29 cellular contexts compared by ENCODE assay signal in the genomic region with DNA sequence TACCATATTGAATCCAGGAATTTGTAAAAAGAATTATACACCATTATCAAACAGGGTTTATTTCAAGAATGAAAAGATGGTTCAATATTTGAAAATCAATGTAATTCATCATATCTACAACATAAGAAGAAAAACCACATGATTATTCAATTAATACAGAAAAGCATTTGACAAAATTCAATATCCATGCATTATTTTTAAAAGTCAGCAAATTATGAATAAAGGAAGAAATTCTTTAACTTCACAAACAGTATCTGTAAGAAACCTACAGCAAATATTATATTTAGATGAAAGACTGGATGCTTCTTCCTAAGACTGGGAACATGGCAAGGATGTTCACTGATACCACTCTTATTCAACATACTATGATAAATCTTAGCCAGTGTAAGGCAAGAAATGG. TPM values are rescaled to one million over a fixed set of nuclear protein-coding genes. Genes with fewer than 3 reads are reported as not detected.
DNase-seq lines count a peak whose midpoint lies in the region; ATAC-seq, FAIRE-seq and TF ChIP-seq lines count a peak whose summit lies in the region.
"Had no signal": no experiment of that assay in that cellular context is flagged by ENCODE, and none has a peak within 500 bp of the region (broad histone marks: within the 10 kb centered on the region; RNA-seq: fewer than 3 reads in every experiment).

No MANE protein-coding gene starts in this region.

- H3K4me2 ChIP-seq in A549 = no peak overlapping the region
- no peak overlapping the region for H3K4me2 ChIP-seq in K562 (ENCODE audit: insufficient read depth, low read length)
- H3K4me2 ChIP-seq: BLaER1 had no signal

- in situ Hi-C loops in K562 (cut with MboI) = no loop called here

- H3K9me3 ChIP-seq in A549 (no peaks in the 10 kb centered on the region), K562 (replicated peaks; ENCODE audit: control insufficient read depth, insufficient read depth, low read depth, low read length) (no peaks in the 10 kb centered on the region), esophagus muscularis mucosa (no peaks in the 10 kb centered on the region)
- H3K9me3 ChIP-seq: BE2C, BLaER1 had no signal

- no peak for TF ChIP-seq POLR2A in A549 (IDR thresholded peaks at IDR 0.05; ENCODE audit: low read length)
- no peak for TF ChIP-seq POLR2A in K562 (conservative IDR thresholded peaks at IDR 0.05)
- TF ChIP-seq POLR2A in esophagus muscularis mucosa (IDR thresholded peaks at IDR 0.05; ENCODE audit: low read depth) = no peak

- peak; percentile 21 for FAIRE-seq in A204.1 (lab: Jason Lieb, UNC)
- FAIRE-seq in A549 (lab: Jason Lieb, UNC) = no peak
- no peak for FAIRE-seq in K562 (lab: Jason Lieb, UNC)
- FAIRE-seq: GM12891, GM19239 had no signal

- H3K36me3 ChIP-seq in K562 (ENCODE audit: control insufficient read depth, insufficient read depth, low read length) = no peaks in the 10 kb centered on the region
- no peaks in the 10 kb centered on the region for H3K36me3 ChIP-seq in esophagus muscularis mucosa
- H3K36me3 ChIP-seq: BE2C, BLaER1 had no signal

- no peaks in the 10 kb centered on the region for H3K27me3 ChIP-seq in K562 (ENCODE audit: control insufficient read depth in 2 of 2, insufficient read depth in 2 of 2, low read length in 2 of 2)
- H3K27me3 ChIP-seq in esophagus muscularis mucosa = peaks cover 0 to 5% (median 0%) of the 10 kb centered on the region in 4 donors
- H3K27me3 ChIP-seq: BE2C, BLaER1 had no signal

- TF ChIP-seq CTCF in A549 (IDR thresholded peaks at IDR 0.05) (no peak), K562 (IDR thresholded peaks at IDR 0.05 in 2 of 3, conservative IDR thresholded peaks at IDR 0.05 in 1 of 3; ENCODE audit: insufficient read depth in 2 of 3, low read depth in 1 of 3, low read length in 3 of 3) (no peak), esophagus muscularis mucosa (IDR thresholded peaks at IDR 0.05) (no peak)

- H3K27ac ChIP-seq in A549 = no peak overlapping the region
- H3K27ac ChIP-seq in K562 (ENCODE audit: extremely low read depth, low read depth, low read length) = no peak overlapping the region
- no peak overlapping the region for H3K27ac ChIP-seq in esophagus muscularis mucosa (replicated peaks in 1 of 4)
- H3K27ac ChIP-seq: BLaER1 had no signal

- no TSS peak for BruUV-seq in K562 (replicated peaks; lab: Mats Ljungman, UMichigan)

- no peak for DNase-seq in A549 (ENCODE audit: low read depth in 1 of 2, low spot score in 1 of 2)
- DNase-seq in K562 (ENCODE audit: extremely low read depth in 1 of 4, low spot score in 3 of 4) = no peak
- DNase-seq in HuH-7 (ENCODE audit: low spot score) = no peak
- DNase-seq in esophagus muscularis mucosa (ENCODE audit: extremely low spot score) = no peak
- DNase-seq: 8988T; ACHN; BE2C; C1 segment of cervical spinal cord; CD4-positive, alpha-beta memory T cell; CD4-positive, CD25-positive, alpha-beta regulatory T cell; CD8-positive, alpha-beta memory T cell; COR-L47; DMS 273 treated with DMSO at 0.1 percent for 48 hours; DMS153; DMS53; DMS79; DND-41; EL; GF-D8 had no signal

- H3K79me2 ChIP-seq in K562 (ENCODE audit: control insufficient read depth, insufficient read depth, low read length) = no peaks in the 10 kb centered on the region

- no peaks in the 10 kb centered on the region for H3K9me1 ChIP-seq in K562 (ENCODE audit: control insufficient read depth, insufficient read depth, low read length)

- no peak overlapping the region for H3K4me3 ChIP-seq in A549
- no peak overlapping the region for H3K4me3 ChIP-seq in K562
- no peak overlapping the region for H3K4me3 ChIP-seq in esophagus muscularis mucosa
- H3K4me3 ChIP-seq: BLaER1 had no signal

- ATAC-seq in A549 (no peak), K562 (no peak), HG03025 (IDR thresholded peaks at IDR 0.05; ENCODE audit: low FRiP score, unreplicated experiment) (no peak)

- H3K4me1 ChIP-seq in A549 = no peaks in the 10 kb centered on the region
- H3K4me1 ChIP-seq in K562 (replicated peaks in 1 of 2; ENCODE audit: control insufficient read depth in 2 of 2, insufficient read depth in 2 of 2, low read length in 2 of 2) = no peaks in the 10 kb centered on the region
- no peaks in the 10 kb centered on the region for H3K4me1 ChIP-seq in esophagus muscularis mucosa
- H3K4me1 ChIP-seq: BE2C, BLaER1 had no signal

- CTCF ChIA-PET in A549 (lab: Yijun Ruan, JAX) (no interaction called here), K562 (lab: Yijun Ruan, JAX; ENCODE audit: low intra/inter-chr PET ratio) (no interaction called here)

- POLR2A ChIA-PET in A549 (lab: Yijun Ruan, JAX) = no interaction called here
- POLR2A ChIA-PET in K562 (lab: Yijun Ruan, JAX) = no interaction called here

- TF ChIP-seq EP300 in A549 (IDR thresholded peaks at IDR 0.05) (no peak), K562 (IDR thresholded peaks at IDR 0.05; ENCODE audit: low read length) (no peak), esophagus muscularis mucosa (IDR thresholded peaks at IDR 0.05) (no peak)

- no peak for TF ChIP-seq RAD21 in A549 (conservative IDR thresholded peaks at IDR 0.05 in 1 of 2, IDR thresholded peaks at IDR 0.05 in 1 of 2)
- no peak for TF ChIP-seq RAD21 in K562 (CRISPR knock-in tag; conservative IDR thresholded peaks at IDR 0.05 in 1 of 2, IDR thresholded peaks at IDR 0.05 in 1 of 2)

- intact Hi-C loops in K562 (cut with micrococcal nuclease) = no loop called here
- intact Hi-C loops in esophagus muscularis mucosa (cut with DNase I) = no loop called here

- no peak overlapping the region for H3K9ac ChIP-seq in K562 (ENCODE audit: insufficient read depth in 1 of 2, low read depth in 2 of 2, low read length in 2 of 2)
- H3K9ac ChIP-seq: BLaER1 had no signal

- no peaks in the 10 kb centered on the region for H4K20me1 ChIP-seq in K562 (replicated peaks; ENCODE audit: control insufficient read depth, insufficient read depth, low read length)
- H4K20me1 ChIP-seq: BLaER1 had no signal

- H2AFZ ChIP-seq in K562 (ENCODE audit: low read depth, low read length) = no peak overlapping the region

TF ChIP-seq in A549, 52 proteins besides CTCF, POLR2A, EP300 and RAD21:
- TF ChIP-seq BHLHE40 (IDR thresholded peaks at IDR 0.05; ENCODE audit: low read depth, low read length) (no peak), MAFK (IDR thresholded peaks at IDR 0.05; ENCODE audit: partially characterized antibody) (peak; percentile 17)

TF ChIP-seq in K562, 482 proteins besides CTCF, POLR2A, EP300 and RAD21:
- peak; percentile 84 for TF ChIP-seq ZNF316 (IDR thresholded peaks at IDR 0.05)
- TF ChIP-seq U2AF1 (optimal IDR thresholded peaks at IDR 0.05; ENCODE audit: low read depth, low read length) = no peak
- peak; percentile 73 for TF ChIP-seq C11orf30 (IDR thresholded peaks at IDR 0.05; ENCODE audit: low read depth)

RNA-seq across cellular contexts. Expression of gene TCAIM, which starts 41.3 kb away (rescaled TPM):
- polyA plus RNA-seq in A549 (2011; rRNA removed) (19.2 TPM in 2 replicates), A549 (2017; fragmentation: RNase III; extraction: RNeasy Plus Mini Kit Qiagen cat#74134 plus additional on column Dnase treatment) (10.2 to 12.1 TPM (median 10.8 TPM) in 3 replicates), K562 (2011; rRNA removed) (42.5 and 53.3 TPM in 2 replicates), K562 (2014; fragmentation: Illumina TruSeq; extraction: Trizol) (32.3 and 36.9 TPM in 2 replicates), K562 (2014; fragmentation: Nextera tagmentation; extraction: Ambion mirVana) (10 to 100 TPM; 41.5 to 44.9 TPM), K562 (2014; rRNA removed) (27.6 and 29.5 TPM in 2 replicates)
- 4.4 and 5.1 TPM in 2 replicates for polyA plus RNA-seq in A549 (2012; cell fraction: cytosol; rRNA removed)
- polyA plus RNA-seq in A549 (2012; cell fraction: nucleus; rRNA removed) = 1.2 and 2.1 TPM in 2 replicates
- polyA minus RNA-seq in A549 (2011; rRNA and poly(A)+ RNA removed) = 6.1 and 7.4 TPM in 2 replicates
- total RNA-seq in K562 (2011; cell fraction: chromatin; rRNA removed; ENCODE audit: low replicate concordance) = 22.4 and 50.3 TPM in 2 replicates
- total RNA-seq in K562 (2011; cell fraction: nucleolus; rRNA removed) = 13.2 and 13.8 TPM in 2 replicates
- 32.0 and 70.5 TPM in 2 replicates for total RNA-seq in K562 (2011; cell fraction: nucleoplasm; rRNA removed)
- total RNA-seq in K562 (2014; rRNA removed) (18.6 and 19.7 TPM in 2 replicates), K562 (2014; rRNA removed; fragmentation: Illumina TruSeq; extraction: Trizol) (36.7 and 43.5 TPM in 2 replicates), K562 (2015; rRNA removed; fragmentation: Illumina TruSeq; extraction: Trizol) (37.7 and 43.4 TPM in 2 replicates), K562 (2021) (23.0 and 25.2 TPM in 2 replicates), esophagus muscularis mucosa (10 to 100 TPM; 32.0 to 46.4 (median 36.5) TPM)
- 16.1 and 27.9 TPM in 2 replicates for polyA plus RNA-seq in K562 (2011; cell fraction: cytosol; rRNA removed)
- 13.7 and 14.4 TPM in 2 replicates for polyA plus RNA-seq in K562 (2011; cell fraction: nucleus; rRNA removed)
- polyA plus RNA-seq in K562 (2012) = 29.7 and 43.6 TPM in 2 replicates
- polyA minus RNA-seq in K562 (2011; rRNA and poly(A)+ RNA removed) = 38.9 and 41.3 TPM in 2 replicates
- polyA minus RNA-seq in K562 (2011; cell fraction: cytosol; rRNA and poly(A)+ RNA removed) = 14.1 and 21.8 TPM in 2 replicates
- polyA minus RNA-seq in K562 (2011; cell fraction: nucleus; rRNA and poly(A)+ RNA removed) = 19.5 and 36.3 TPM in 2 replicates

RNA-seq across cellular contexts. Expression of gene TOPAZ1, which starts 55.6 kb away (rescaled TPM):
- polyA plus RNA-seq in A549 (2011; rRNA removed) (not detected in 2 replicates), A549 (2017; fragmentation: RNase III; extraction: RNeasy Plus Mini Kit Qiagen cat#74134 plus additional on column Dnase treatment) (not detected in 3 replicates), K562 (2011; rRNA removed) (not detected in 2 replicates), K562 (2014; fragmentation: Illumina TruSeq; extraction: Trizol) (not detected in 2 replicates), K562 (2014; fragmentation: Nextera tagmentation; extraction: Ambion mirVana) (under 1 TPM in 1 of 2 experiments, not detected in 1; 0.01 TPM), K562 (2014; rRNA removed) (not detected in 2 replicates)
- polyA plus RNA-seq in A549 (2012; cell fraction: cytosol; rRNA removed) = not detected in 2 replicates
- not detected in 2 replicates for polyA plus RNA-seq in A549 (2012; cell fraction: nucleus; rRNA removed)
- not detected in 2 replicates for polyA minus RNA-seq in A549 (2011; rRNA and poly(A)+ RNA removed)
- total RNA-seq in K562 (2011; cell fraction: chromatin; rRNA removed; ENCODE audit: low replicate concordance) = not detected in 2 replicates
- not detected in 2 replicates for total RNA-seq in K562 (2011; cell fraction: nucleolus; rRNA removed)
- not detected in 2 replicates for total RNA-seq in K562 (2011; cell fraction: nucleoplasm; rRNA removed)
- total RNA-seq in K562 (2014; rRNA removed) (not detected in 2 replicates), K562 (2014; rRNA removed; fragmentation: Illumina TruSeq; extraction: Trizol) (not detected in 2 replicates), K562 (2015; rRNA removed; fragmentation: Illumina TruSeq; extraction: Trizol) (not detected in 2 replicates), K562 (2021) (not detected in 2 replicates), esophagus muscularis mucosa (not detected)
- not detected in 2 replicates for polyA plus RNA-seq in K562 (2011; cell fraction: cytosol; rRNA removed)
- not detected in 2 replicates for polyA plus RNA-seq in K562 (2011; cell fraction: nucleus; rRNA removed)
- polyA plus RNA-seq in K562 (2012) = not detected in 2 replicates
- polyA minus RNA-seq in K562 (2011; rRNA and poly(A)+ RNA removed) = not detected in 2 replicates
- polyA minus RNA-seq in K562 (2011; cell fraction: cytosol; rRNA and poly(A)+ RNA removed) = not detected in 2 replicates
- polyA minus RNA-seq in K562 (2011; cell fraction: nucleus; rRNA and poly(A)+ RNA removed) = not detected in 2 replicates
- total RNA-seq: A673; CD4-positive, alpha-beta memory T cell; CD4-positive, CD25-positive, alpha-beta regulatory T cell; CD8-positive, alpha-beta memory T cell; Daoy; G401 had no signal
- polyA plus RNA-seq: AG04450; CD14-positive monocyte; CD4-positive, alpha-beta memory T cell; CD4-positive, CD25-positive, alpha-beta regulatory T cell; CD8-positive, alpha-beta memory T cell had no signal
